Comparison of ENCODE assay signal across 19 cellular contexts in the genomic region with DNA sequence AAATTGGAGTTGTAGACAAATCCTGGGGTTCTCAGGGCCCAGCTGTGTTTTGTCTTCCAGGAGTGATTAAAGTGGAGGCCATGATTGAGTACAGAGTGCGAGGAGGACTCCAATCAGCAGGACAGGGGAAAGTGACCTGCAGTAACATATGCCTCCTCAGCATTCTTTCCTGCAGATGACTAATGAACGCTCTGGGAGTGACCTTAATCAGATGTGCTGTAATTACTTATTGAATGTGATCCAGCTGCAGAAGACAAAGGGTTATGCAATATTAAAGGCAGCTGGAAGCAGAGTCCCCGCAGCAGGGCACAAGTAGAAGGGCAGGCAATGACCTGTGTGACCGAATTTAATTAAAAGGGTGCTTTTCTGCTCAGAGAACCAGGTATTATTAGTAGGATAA.
DNase-seq lines count a peak whose midpoint lies in the region; ATAC-seq, FAIRE-seq and TF ChIP-seq lines count a peak whose summit lies in the region.
"Had no signal": no experiment of that assay in that cellular context is flagged by ENCODE, and none has a peak within 500 bp of the region (broad histone marks: within the 10 kb centered on the region; RNA-seq: fewer than 3 reads in every experiment).

No MANE protein-coding gene starts in this region.

- DNase-seq in EL: peak; percentile 55
- peak in 2 of 3 experiments; percentile 52 to 92 for DNase-seq in NCI-H1417 (lab: John Stamatoyannopoulos, UW)
- no peak for DNase-seq in NCI-H2196 (lab: John Stamatoyannopoulos, UW; ENCODE audit: unreplicated experiment)
- DNase-seq in ovary: no peak
- DNase-seq: activated naive CD4-positive, alpha-beta T cell treated with Interleukin-2 at 50 U/mL for 16 hours; CD4-positive, CD25-positive, alpha-beta regulatory T cell; effector CD8-positive, alpha-beta T cell; glutamatergic neuron; MV-4-11; NCI-H510A treated with DMSO at 0.1 percent for 48 hours; psoas muscle; T-helper 17 cell; testis had no signal

- no peak overlapping the region for H3K27ac ChIP-seq in ovary
- H3K27ac ChIP-seq: psoas muscle, testis had no signal

- H3K4me3 ChIP-seq in ovary: no peak overlapping the region
- H3K4me3 ChIP-seq: psoas muscle, testis had no signal

- no peak for TF ChIP-seq POLR2A in ovary (IDR thresholded peaks at IDR 0.05)

- no peaks in the 10 kb centered on the region for H3K9me3 ChIP-seq in ovary
- H3K9me3 ChIP-seq: psoas muscle, testis had no signal

- intact Hi-C loops in ovary (cut with DNase I): no loop called here

- peaks cover 84% of the 10 kb centered on the region for H3K4me1 Mint-ChIP-seq in nephron
- H3K4me1 Mint-ChIP-seq: CD4-positive, CD25-positive, alpha-beta regulatory T cell; T-helper 17 cell had no signal

- no peak for TF ChIP-seq EP300 in ovary (IDR thresholded peaks at IDR 0.05)

- ATAC-seq in GM21447 (IDR thresholded peaks at IDR 0.05; ENCODE audit: unreplicated experiment) (no peak), GM18511 (IDR thresholded peaks at IDR 0.05; ENCODE audit: unreplicated experiment) (no peak)
- ATAC-seq: activated CD4-positive, CD25-positive, alpha-beta regulatory T cell treated with anti-CD3 and anti-CD28 coated beads, Interleukin-2, amount 50 U/mL, for 24 hours; psoas muscle; T-helper 17 cell had no signal

- TF ChIP-seq CTCF in nephron (IDR thresholded peaks at IDR 0.05; ENCODE audit: unreplicated experiment in 3 of 3): no peak
- TF ChIP-seq CTCF in ovary (IDR thresholded peaks at IDR 0.05): no peak

- 32 to 50% (median 47%) methylated on average over 4 of the region's 4 CpGs for WGBS in ovary, 3 donors

- H3K36me3 ChIP-seq in ovary: no peaks in the 10 kb centered on the region

- H3K9me3 Mint-ChIP-seq in nephron: peaks cover 3% of the 10 kb centered on the region

- H3K4me3 Mint-ChIP-seq in nephron: peak overlapping the region in 2 of 3 experiments; percentile 16 to 23
- H3K4me3 Mint-ChIP-seq: CD4-positive, CD25-positive, alpha-beta regulatory T cell; T-helper 17 cell had no signal

- H3K36me3 Mint-ChIP-seq in nephron (ENCODE audit: low read depth): no peaks in the 10 kb centered on the region
- H3K36me3 Mint-ChIP-seq: CD4-positive, CD25-positive, alpha-beta regulatory T cell had no signal

- H3K4me1 ChIP-seq in ovary (ENCODE audit: insufficient read depth): peaks cover 28% of the 10 kb centered on the region
- H3K4me1 ChIP-seq: psoas muscle, testis had no signal

- H3K27ac Mint-ChIP-seq in nephron: peak overlapping the region; percentile 94 to 97 (median 97)
- H3K27ac Mint-ChIP-seq: CD4-positive, CD25-positive, alpha-beta regulatory T cell; T-helper 17 cell had no signal

- H3K27me3 ChIP-seq in ovary: no peaks in the 10 kb centered on the region
- H3K27me3 ChIP-seq: testis had no signal

- no peaks in the 10 kb centered on the region for H3K27me3 Mint-ChIP-seq in nephron (ENCODE audit: low read depth)
- H3K27me3 Mint-ChIP-seq: CD4-positive, CD25-positive, alpha-beta regulatory T cell; T-helper 17 cell had no signal

- FAIRE-seq in endometrium (lab: Jason Lieb, UNC): peak; percentile 85
- FAIRE-seq: GM19239 had no signal

Comparison
In these comparisons a context has a peak if more than half of its experiments do, and no peak if none do; other contexts are left out.
1. DNase-seq: peak in EL (single experiment) and NCI-H1417 (2 of 3); none in NCI-H2196 (single experiment) and ovary (0 of 5).